ENCODE assay signal across 1 cellular context in the genomic region with DNA sequence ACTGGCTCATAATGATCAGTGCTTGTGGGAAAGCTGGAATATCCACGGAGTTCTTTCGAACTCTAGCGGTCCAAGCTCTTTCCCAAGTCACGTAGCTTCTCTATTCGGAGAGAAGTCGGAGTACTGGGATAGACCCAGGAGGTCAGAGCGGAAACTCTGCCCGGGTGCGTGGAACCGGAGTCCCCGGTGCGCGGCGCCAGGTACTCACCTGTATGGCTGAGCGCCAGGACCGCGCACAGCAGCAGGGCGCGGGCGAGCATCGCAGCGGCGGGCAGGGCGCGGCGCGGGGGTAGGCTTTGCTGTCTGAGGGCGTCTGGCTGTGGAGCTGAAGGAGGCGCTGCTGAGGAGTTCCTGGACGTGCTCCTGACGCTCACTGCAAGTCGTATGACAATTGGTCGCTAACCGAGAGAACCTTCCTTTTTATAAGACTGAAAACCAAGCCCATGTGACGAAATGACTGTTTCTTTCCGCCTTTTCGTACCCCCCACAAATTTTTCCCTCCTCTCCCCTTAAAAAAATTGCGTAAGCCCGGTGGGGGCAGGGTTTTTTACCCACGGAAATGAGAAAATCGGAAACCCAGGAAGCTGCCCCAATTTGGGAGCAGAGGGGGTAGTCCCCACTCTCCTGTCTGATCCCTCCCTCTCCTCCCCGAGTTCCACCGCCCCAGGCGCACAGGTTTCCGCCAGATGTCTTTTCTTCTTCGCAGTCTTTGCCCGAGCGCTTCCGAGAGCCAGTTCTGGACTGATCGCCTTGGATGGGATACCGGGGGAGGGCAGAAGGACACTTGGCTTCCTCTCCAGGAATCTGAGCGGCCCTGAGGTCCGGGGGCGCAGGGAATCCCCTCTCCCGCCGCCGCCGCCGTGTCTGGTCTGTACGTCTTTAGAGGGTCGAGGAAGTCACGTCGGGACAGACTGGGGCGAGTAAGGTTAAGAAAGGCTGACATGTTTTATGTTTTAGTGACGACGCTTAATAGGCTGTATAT.
TF ChIP-seq lines count a peak whose summit lies in the region.

A gene (minus strand): TSS at position 393 of the 982 bp plus-strand sequence. CDS start 133 bp downstream, at position 260.

TF ChIP-seq in IMR-90, 13 proteins besides CTCF, POLR2A, EP300 and RAD21 (continued from another document):
- TF ChIP-seq, protein P1, sequence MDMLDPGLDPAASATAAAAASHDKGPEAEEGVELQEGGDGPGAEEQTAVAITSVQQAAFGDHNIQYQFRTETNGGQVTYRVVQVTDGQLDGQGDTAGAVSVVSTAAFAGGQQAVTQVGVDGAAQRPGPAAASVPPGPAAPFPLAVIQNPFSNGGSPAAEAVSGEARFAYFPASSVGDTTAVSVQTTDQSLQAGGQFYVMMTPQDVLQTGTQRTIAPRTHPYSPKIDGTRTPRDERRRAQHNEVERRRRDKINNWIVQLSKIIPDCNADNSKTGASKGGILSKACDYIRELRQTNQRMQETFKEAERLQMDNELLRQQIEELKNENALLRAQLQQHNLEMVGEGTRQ (IDR thresholded peaks at IDR 0.05; ENCODE audit: low read depth, low read length): peak; percentile 67
